17 cellular contexts compared by ENCODE assay signal in the genomic region with DNA sequence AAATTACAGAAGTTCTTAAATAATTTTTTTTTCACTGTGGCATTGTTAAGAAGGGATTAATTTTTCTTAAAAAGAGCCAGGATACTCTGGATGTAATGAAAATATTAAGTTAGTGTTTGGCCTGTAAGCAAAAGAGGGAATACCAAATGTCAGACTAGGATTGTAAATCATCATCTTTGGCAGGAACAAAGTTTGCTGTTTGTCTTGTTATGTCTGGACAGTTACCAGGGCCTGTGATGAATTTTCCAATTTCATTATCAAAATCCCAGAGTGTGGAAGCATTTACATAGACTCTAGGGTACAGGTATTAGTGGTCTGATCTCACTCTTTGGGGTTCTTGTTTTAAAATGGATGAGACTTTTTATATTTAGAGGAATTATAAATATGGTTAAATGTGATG. TPM values are rescaled to one million over a fixed set of nuclear protein-coding genes. Genes with fewer than 3 reads are reported as not detected.
DNase-seq lines count a peak whose midpoint lies in the region; ATAC-seq and TF ChIP-seq lines count a peak whose summit lies in the region.
"Had no signal": no experiment of that assay in that cellular context is flagged by ENCODE, and none has a peak within 500 bp of the region (broad histone marks: within the 10 kb centered on the region; RNA-seq: fewer than 3 reads in every experiment).

No MANE protein-coding gene starts in this region.

- H3K4me1 Mint-ChIP-seq in activated T-helper 17 cell treated with anti-CD3 and anti-CD28 coated beads, Interleukin-2, amount 50 U/mL, for 72 hours: peaks cover 14% of the 10 kb centered on the region

- H3K9ac ChIP-seq in fibroblast of lung (ENCODE audit: insufficient read depth, low read length) (no peak overlapping the region), parathyroid adenoma (no peak overlapping the region)

- no peak overlapping the region for H3K27ac Mint-ChIP-seq in activated T-helper 17 cell treated with anti-CD3 and anti-CD28 coated beads, Interleukin-2, amount 50 U/mL, for 72 hours
- H3K27ac Mint-ChIP-seq: activated naive CD8-positive, alpha-beta T cell treated with anti-CD3 and anti-CD28 coated beads, Interleukin-2, amount 10 ng/mL, durations not matched to agents 7 days and 5 days; memory B cell had no signal

- H3K79me2 ChIP-seq in fibroblast of lung (ENCODE audit: control insufficient read depth, insufficient read depth, low read length): peaks cover 17% of the 10 kb centered on the region
- H3K79me2 ChIP-seq in parathyroid adenoma: peaks cover 3% of the 10 kb centered on the region

- H3K4me3 Mint-ChIP-seq in activated T-helper 17 cell treated with anti-CD3 and anti-CD28 coated beads, Interleukin-2, amount 50 U/mL, for 72 hours: no peak overlapping the region
- H3K4me3 Mint-ChIP-seq: activated naive CD8-positive, alpha-beta T cell treated with anti-CD3 and anti-CD28 coated beads, Interleukin-2, amount 10 ng/mL, durations not matched to agents 7 days and 5 days; memory B cell had no signal

- H3K36me3 Mint-ChIP-seq in activated T-helper 17 cell treated with anti-CD3 and anti-CD28 coated beads, Interleukin-2, amount 50 U/mL, for 72 hours (ENCODE audit: low read depth): no peaks in the 10 kb centered on the region

- H3K4me1 ChIP-seq in fibroblast of lung (ENCODE audit: control insufficient read depth, extremely low read depth, insufficient read depth, low read length) (peaks cover 3% of the 10 kb centered on the region), parathyroid adenoma (peaks cover 44% of the 10 kb centered on the region)

- H3K27me3 ChIP-seq in fibroblast of lung (ENCODE audit: control insufficient read depth, insufficient read depth, low read length) (no peaks in the 10 kb centered on the region), parathyroid adenoma (ENCODE audit: control insufficient read depth, insufficient read depth, low read length) (no peaks in the 10 kb centered on the region)

- H3K4me3 ChIP-seq in fibroblast of lung (replicated peaks in 1 of 4; ENCODE audit: control extremely low read depth in 1 of 4, insufficient read depth in 1 of 4, low read depth in 3 of 4, low read length in 4 of 4) (no peak overlapping the region), parathyroid adenoma (ENCODE audit: low read depth, low read length) (peak overlapping the region; percentile 62)

- ATAC-seq in HG02759 (IDR thresholded peaks at IDR 0.05; ENCODE audit: unreplicated experiment): no peak
- no peak for ATAC-seq in HG02642 (IDR thresholded peaks at IDR 0.05; ENCODE audit: poor library complexity, unreplicated experiment)
- ATAC-seq in activated T-helper 17 cell treated with anti-CD3 and anti-CD28 coated beads, Interleukin-2, amount 50 U/mL, for 72 hours (replicated peaks): no peak
- ATAC-seq: esophagus mucosa had no signal

- TF ChIP-seq CTCF in fibroblast of lung (conservative IDR thresholded peaks at IDR 0.05 in 1 of 2, IDR thresholded peaks at IDR 0.05 in 1 of 2; ENCODE audit: low read depth in 1 of 2, low read length in 2 of 2) (no peak), parathyroid adenoma (IDR thresholded peaks at IDR 0.05) (no peak)

- no peak overlapping the region for H3K27ac ChIP-seq in fibroblast of lung (ENCODE audit: insufficient read depth, low read length)
- peak overlapping the region; percentile 75 for H3K27ac ChIP-seq in parathyroid adenoma

- DNase-seq in EH (ENCODE audit: low read depth): peak; percentile 35
- DNase-seq in NCI-H446 treated with DMSO at 0.1 percent for 48 hours (lab: John Stamatoyannopoulos, UW): peak; percentile 7
- DNase-seq in fibroblast of lung (ENCODE audit: low read depth in 2 of 2): peak; percentile 16 to 31
- DNase-seq in NCI-H1930 (lab: John Stamatoyannopoulos, UW): no peak
- DNase-seq: activated CD4-positive, alpha-beta T cell treated with anti-CD3 and anti-CD28 coated beads for 48 hours; activated naive CD8-positive, alpha-beta T cell treated with anti-CD3 and anti-CD28 coated beads, Interleukin-2, amount 10 ng/mL, durations not matched to agents 7 days and 5 days; activated T-cell treated with anti-CD3 and anti-CD28 coated beads, Interleukin-2, amount 50 U/mL, for 1 hour; GOT3; NCI-H187 treated with DMSO at 0.1 percent for 48 hours; NCI-H774; stimulated activated CD4-positive, alpha-beta T cell treated with anti-CD3 and anti-CD28 coated beads, Interleukin-12 subunit alpha, Interleukin-12 subunit beta, amount 100 ng/mL, for 4 hours had no signal

- peaks cover 1% of the 10 kb centered on the region for H4K20me1 ChIP-seq in fibroblast of lung (ENCODE audit: control insufficient read depth, extremely low read depth, insufficient read depth, low read length)

- no peaks in the 10 kb centered on the region for H3K9me3 ChIP-seq in fibroblast of lung (ENCODE audit: control insufficient read depth, insufficient read depth, low read depth, low read length)
- H3K9me3 ChIP-seq in parathyroid adenoma (ENCODE audit: control insufficient read depth, low read length): no peaks in the 10 kb centered on the region

- no peaks in the 10 kb centered on the region for H3K9me3 Mint-ChIP-seq in activated T-helper 17 cell treated with anti-CD3 and anti-CD28 coated beads, Interleukin-2, amount 50 U/mL, for 72 hours
- H3K9me3 Mint-ChIP-seq: memory B cell had no signal

- H3K4me2 ChIP-seq in fibroblast of lung (ENCODE audit: extremely low read depth, insufficient read depth, low read length) (no peak overlapping the region), parathyroid adenoma (ENCODE audit: low read length) (peak overlapping the region; percentile 73)

- H2AFZ ChIP-seq in fibroblast of lung (ENCODE audit: low read length): no peak overlapping the region
- peak overlapping the region; percentile 56 for H2AFZ ChIP-seq in parathyroid adenoma

- no peaks in the 10 kb centered on the region for H3K36me3 ChIP-seq in fibroblast of lung (ENCODE audit: control insufficient read depth, insufficient read depth, low read length)
- H3K36me3 ChIP-seq in parathyroid adenoma (ENCODE audit: control insufficient read depth, insufficient read depth, low read length): no peaks in the 10 kb centered on the region

- no peaks in the 10 kb centered on the region for H3K27me3 Mint-ChIP-seq in activated T-helper 17 cell treated with anti-CD3 and anti-CD28 coated beads, Interleukin-2, amount 50 U/mL, for 72 hours
- H3K27me3 Mint-ChIP-seq: activated naive CD8-positive, alpha-beta T cell treated with anti-CD3 and anti-CD28 coated beads, Interleukin-2, amount 10 ng/mL, durations not matched to agents 7 days and 5 days; memory B cell had no signal

RNA-seq across cellular contexts. Expression of gene CEP57L1, which starts 26.1 kb away (rescaled TPM):
- total RNA-seq in fibroblast of lung: 26.7 and 36.0 TPM in 2 replicates
- polyA plus RNA-seq in fibroblast of lung: 18.6 and 20.2 TPM in 2 replicates
- 15.1 and 15.5 TPM in 2 replicates for polyA plus RNA-seq in fibroblast of lung (2012)
- 4.5 and 6.5 TPM in 2 replicates for polyA minus RNA-seq in fibroblast of lung (ENCODE audit: low replicate concordance)
- 10 to 100 TPM; 20.9 to 21.8 TPM for total RNA-seq in activated T-helper 17 cell treated with anti-CD3 and anti-CD28 coated beads, Interleukin-2, amount 50 U/mL, for 72 hours

RNA-seq across cellular contexts. Expression of gene SESN1, which starts 26.8 kb away (rescaled TPM):
- total RNA-seq in fibroblast of lung: 30.6 and 34.5 TPM in 2 replicates
- polyA plus RNA-seq in fibroblast of lung: 12.7 and 16.7 TPM in 2 replicates
- polyA plus RNA-seq in fibroblast of lung (2012): 8.9 and 9.7 TPM in 2 replicates
- polyA minus RNA-seq in fibroblast of lung (ENCODE audit: low replicate concordance): 1.6 and 3.3 TPM in 2 replicates
- total RNA-seq in activated T-helper 17 cell treated with anti-CD3 and anti-CD28 coated beads, Interleukin-2, amount 50 U/mL, for 72 hours: 10 to 100 TPM in 1 of 2 donors, 1 to 10 TPM in 1; 9.8 to 23.0 TPM

Comparison
In these comparisons a context has a peak if more than half of its experiments do, and no peak if none do; other contexts are left out.
1. DNase-seq: peak in EH (single experiment), NCI-H446 treated with DMSO at 0.1 percent for 48 hours (single experiment) and fibroblast of lung (2 of 2); none in NCI-H1930 (0 of 2).